ENCODE assay signal across 29 cellular contexts in the genomic region with DNA sequence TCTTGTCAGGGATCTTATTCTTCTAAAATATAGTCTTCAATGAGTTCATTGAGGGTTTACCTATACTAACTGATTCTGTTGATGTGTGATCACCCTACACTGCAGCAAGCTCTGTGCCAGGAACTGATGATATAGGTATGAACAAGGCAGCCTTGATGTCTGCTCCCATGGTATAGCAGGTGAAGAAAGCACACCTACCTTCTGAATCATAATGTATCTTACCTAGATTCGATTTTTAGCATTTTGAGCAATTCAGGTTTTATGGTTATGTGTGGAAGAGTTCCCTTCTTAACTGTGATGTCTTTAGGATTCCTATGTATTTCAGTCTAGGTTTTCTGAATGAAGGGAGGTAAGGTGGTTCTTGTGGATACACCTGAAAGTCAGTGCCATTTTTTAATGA.
"Had no signal": no experiment of that assay in that cellular context is flagged by ENCODE, and none has a peak within 500 bp of the region (broad histone marks: within the 10 kb centered on the region; RNA-seq: fewer than 3 reads in every experiment).

No MANE protein-coding gene starts in this region.

- FAIRE-seq: astrocyte, bronchial epithelial cell had no signal

- DNase-seq: activated effector memory CD4-positive, alpha-beta T cell treated with anti-CD3 and anti-CD28 coated beads, Interleukin-2, amount 50 U/mL, for 16 hours; activated effector memory CD4-positive, alpha-beta T cell treated with Interleukin-2 at 50 U/mL for 16 hours; activated gamma-delta T cell; activated gamma-delta T cell treated with Interleukin-2 at 50 U/mL for 16 hours; activated naive CD4-positive, alpha-beta T cell; activated naive CD4-positive, alpha-beta T cell treated with anti-CD3 and anti-CD28 coated beads for 36 hours; activated naive CD4-positive, alpha-beta T cell treated with anti-CD3 and anti-CD28 coated beads, Interleukin-2, amount 10 ng/mL, durations not matched to agents 7 days and 5 days; activated naive CD4-positive, alpha-beta T cell treated with anti-CD3 and anti-CD28 coated beads, Interleukin-2, amount 50 U/mL, for 16 hours; activated naive CD4-positive, alpha-beta T cell treated with Interleukin-2 at 50 U/mL for 16 hours; activated naive CD8-positive, alpha-beta T cell treated with anti-CD3 and anti-CD28 coated beads for 36 hours; activated naive CD8-positive, alpha-beta T cell treated with anti-CD3 and anti-CD28 coated beads, Interleukin-2, amount 10 ng/mL, durations not matched to agents 7 days and 5 days; activated naive CD8-positive, alpha-beta T cell treated with anti-CD3 and anti-CD28 coated beads, Interleukin-2, amount 50 U/mL, for 24 hours; activated T-cell treated with anti-CD3 and anti-CD28 coated beads, Interleukin-2, amount 50 U/mL, for 1 hour; activated T-cell treated with anti-CD3 and anti-CD28 coated beads, Interleukin-2, amount 50 U/mL, for 24 hours; activated T-cell treated with anti-CD3 and anti-CD28 coated beads, Interleukin-2, amount 50 U/mL, for 4 hours; activated T-cell treated with anti-CD3 and anti-CD28 coated beads, Interleukin-2, amount 50 U/mL, for 48 hours; activated T-cell treated with anti-CD3 and anti-CD28 coated beads, Interleukin-2, amount 50 U/mL, for 72 hours; adrenal gland; amniotic stem cell; amygdala; anterior cingulate cortex; aorta; body of pancreas; brain microvascular endothelial cell; caudate nucleus; central memory CD4-positive, alpha-beta T cell; cerebellar nuclear complex had no signal
